Comparison of ENCODE assay signal across 1 cellular context in genomic region chr7:45146531-45147379, GRCh38.
TF ChIP-seq lines count a peak whose summit lies in the region.

No MANE protein-coding gene starts in this region.

TF ChIP-seq in K562, 482 proteins besides CTCF, POLR2A, EP300 and RAD21:
- TF ChIP-seq IRF2 (CRISPR knock-in tag; IDR thresholded peaks at IDR 0.05) (0 out of 2 replicates have a peak, but pooled peaks have one; percentile 15), CBX2 (IDR thresholded peaks at IDR 0.05; ENCODE audit: insufficient read depth, low read length, poor library complexity, severe bottlenecking) (no peak), GTF2E2 (tag; IDR thresholded peaks at IDR 0.05) (no peak), ZNF354B (CRISPR knock-in tag; IDR thresholded peaks at IDR 0.05) (no peak), STAG1 (CRISPR knock-in tag; IDR thresholded peaks at IDR 0.05; ENCODE audit: borderline replicate concordance) (peak; percentile 56; the same call in 1 of the 2 replicates), PRPF4 (IDR thresholded peaks at IDR 0.05; ENCODE audit: insufficient read depth, low read depth, low read length, poor library complexity, severe bottlenecking) (no peak), TCF3 (CRISPR knock-in tag; IDR thresholded peaks at IDR 0.05) (no peak), JUNB (CRISPR knock-in tag; conservative IDR thresholded peaks at IDR 0.05) (no peak), FOSL1 (tag; conservative IDR thresholded peaks at IDR 0.05) (no peak), MEF2A (IDR thresholded peaks at IDR 0.05; ENCODE audit: control insufficient read depth, low read depth, low read length) (no peak), MGA (IDR thresholded peaks at IDR 0.05) (no peak), ZZZ3 (IDR thresholded peaks at IDR 0.05) (no peak)
- TF ChIP-seq, protein P1, sequence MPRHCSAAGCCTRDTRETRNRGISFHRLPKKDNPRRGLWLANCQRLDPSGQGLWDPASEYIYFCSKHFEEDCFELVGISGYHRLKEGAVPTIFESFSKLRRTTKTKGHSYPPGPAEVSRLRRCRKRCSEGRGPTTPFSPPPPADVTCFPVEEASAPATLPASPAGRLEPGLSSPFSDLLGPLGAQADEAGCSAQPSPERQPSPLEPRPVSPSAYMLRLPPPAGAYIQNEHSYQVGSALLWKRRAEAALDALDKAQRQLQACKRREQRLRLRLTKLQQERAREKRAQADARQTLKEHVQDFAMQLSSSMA (CRISPR knock-in tag; IDR thresholded peaks at IDR 0.05): no peak
- TF ChIP-seq, protein P2, sequence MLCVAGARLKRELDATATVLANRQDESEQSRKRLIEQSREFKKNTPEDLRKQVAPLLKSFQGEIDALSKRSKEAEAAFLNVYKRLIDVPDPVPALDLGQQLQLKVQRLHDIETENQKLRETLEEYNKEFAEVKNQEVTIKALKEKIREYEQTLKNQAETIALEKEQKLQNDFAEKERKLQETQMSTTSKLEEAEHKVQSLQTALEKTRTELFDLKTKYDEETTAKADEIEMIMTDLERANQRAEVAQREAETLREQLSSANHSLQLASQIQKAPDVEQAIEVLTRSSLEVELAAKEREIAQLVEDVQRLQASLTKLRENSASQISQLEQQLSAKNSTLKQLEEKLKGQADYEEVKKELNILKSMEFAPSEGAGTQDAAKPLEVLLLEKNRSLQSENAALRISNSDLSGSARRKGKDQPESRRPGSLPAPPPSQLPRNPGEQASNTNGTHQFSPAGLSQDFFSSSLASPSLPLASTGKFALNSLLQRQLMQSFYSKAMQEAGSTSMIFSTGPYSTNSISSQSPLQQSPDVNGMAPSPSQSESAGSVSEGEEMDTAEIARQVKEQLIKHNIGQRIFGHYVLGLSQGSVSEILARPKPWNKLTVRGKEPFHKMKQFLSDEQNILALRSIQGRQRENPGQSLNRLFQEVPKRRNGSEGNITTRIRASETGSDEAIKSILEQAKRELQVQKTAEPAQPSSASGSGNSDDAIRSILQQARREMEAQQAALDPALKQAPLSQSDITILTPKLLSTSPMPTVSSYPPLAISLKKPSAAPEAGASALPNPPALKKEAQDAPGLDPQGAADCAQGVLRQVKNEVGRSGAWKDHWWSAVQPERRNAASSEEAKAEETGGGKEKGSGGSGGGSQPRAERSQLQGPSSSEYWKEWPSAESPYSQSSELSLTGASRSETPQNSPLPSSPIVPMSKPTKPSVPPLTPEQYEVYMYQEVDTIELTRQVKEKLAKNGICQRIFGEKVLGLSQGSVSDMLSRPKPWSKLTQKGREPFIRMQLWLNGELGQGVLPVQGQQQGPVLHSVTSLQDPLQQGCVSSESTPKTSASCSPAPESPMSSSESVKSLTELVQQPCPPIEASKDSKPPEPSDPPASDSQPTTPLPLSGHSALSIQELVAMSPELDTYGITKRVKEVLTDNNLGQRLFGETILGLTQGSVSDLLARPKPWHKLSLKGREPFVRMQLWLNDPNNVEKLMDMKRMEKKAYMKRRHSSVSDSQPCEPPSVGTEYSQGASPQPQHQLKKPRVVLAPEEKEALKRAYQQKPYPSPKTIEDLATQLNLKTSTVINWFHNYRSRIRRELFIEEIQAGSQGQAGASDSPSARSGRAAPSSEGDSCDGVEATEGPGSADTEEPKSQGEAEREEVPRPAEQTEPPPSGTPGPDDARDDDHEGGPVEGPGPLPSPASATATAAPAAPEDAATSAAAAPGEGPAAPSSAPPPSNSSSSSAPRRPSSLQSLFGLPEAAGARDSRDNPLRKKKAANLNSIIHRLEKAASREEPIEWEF (CRISPR knock-in tag; IDR thresholded peaks at IDR 0.05): no peak
- TF ChIP-seq, protein P3, sequence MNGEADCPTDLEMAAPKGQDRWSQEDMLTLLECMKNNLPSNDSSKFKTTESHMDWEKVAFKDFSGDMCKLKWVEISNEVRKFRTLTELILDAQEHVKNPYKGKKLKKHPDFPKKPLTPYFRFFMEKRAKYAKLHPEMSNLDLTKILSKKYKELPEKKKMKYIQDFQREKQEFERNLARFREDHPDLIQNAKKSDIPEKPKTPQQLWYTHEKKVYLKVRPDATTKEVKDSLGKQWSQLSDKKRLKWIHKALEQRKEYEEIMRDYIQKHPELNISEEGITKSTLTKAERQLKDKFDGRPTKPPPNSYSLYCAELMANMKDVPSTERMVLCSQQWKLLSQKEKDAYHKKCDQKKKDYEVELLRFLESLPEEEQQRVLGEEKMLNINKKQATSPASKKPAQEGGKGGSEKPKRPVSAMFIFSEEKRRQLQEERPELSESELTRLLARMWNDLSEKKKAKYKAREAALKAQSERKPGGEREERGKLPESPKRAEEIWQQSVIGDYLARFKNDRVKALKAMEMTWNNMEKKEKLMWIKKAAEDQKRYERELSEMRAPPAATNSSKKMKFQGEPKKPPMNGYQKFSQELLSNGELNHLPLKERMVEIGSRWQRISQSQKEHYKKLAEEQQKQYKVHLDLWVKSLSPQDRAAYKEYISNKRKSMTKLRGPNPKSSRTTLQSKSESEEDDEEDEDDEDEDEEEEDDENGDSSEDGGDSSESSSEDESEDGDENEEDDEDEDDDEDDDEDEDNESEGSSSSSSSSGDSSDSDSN (IDR thresholded peaks at IDR 0.05; ENCODE audit: borderline replicate concordance in 1 of 2, low read depth in 2 of 2, low read length in 2 of 2): no peak
